ENCODE assay signal across 8 cellular contexts in the genomic region with DNA sequence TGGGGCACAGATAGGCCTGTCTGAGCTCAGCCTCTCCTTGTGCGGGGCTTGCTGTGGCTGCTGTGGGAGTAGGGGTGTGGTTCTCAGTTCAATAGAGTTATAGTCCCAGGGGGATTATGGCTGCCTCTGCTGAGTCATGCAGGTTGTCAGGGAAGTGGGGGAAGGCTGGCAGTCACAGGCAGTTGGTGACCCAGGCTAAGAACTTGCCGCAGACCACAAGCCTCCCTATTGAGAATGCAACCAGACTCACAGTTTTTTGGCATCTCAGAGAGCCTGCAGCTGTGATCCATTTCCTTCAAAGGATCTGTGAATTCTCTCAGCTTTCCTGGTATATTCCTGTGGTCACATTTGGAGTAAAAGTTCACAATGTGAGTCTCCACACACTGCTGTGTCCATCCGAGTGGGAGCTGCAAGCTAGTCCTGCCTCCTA.
DNase-seq lines count a peak whose midpoint lies in the region; ATAC-seq and FAIRE-seq lines count a peak whose summit lies in the region.

No MANE protein-coding gene starts in this region.

- peaks cover 19% of the 10 kb centered on the region for H3K4me1 Mint-ChIP-seq in T-helper 2 cell treated with Interferon-gamma antibody and Interleukin-4, amounts not matched to agents 5 μg/mL and 100 μg/mL, for 36 hours (ENCODE audit: low read depth)

- peaks cover 6% of the 10 kb centered on the region for H3K9me3 Mint-ChIP-seq in T-helper 2 cell treated with Interferon-gamma antibody and Interleukin-4, amounts not matched to agents 5 μg/mL and 100 μg/mL, for 36 hours

- H3K27me3 Mint-ChIP-seq in T-helper 2 cell treated with Interferon-gamma antibody and Interleukin-4, amounts not matched to agents 5 μg/mL and 100 μg/mL, for 36 hours (ENCODE audit: low read depth): peaks cover 2% of the 10 kb centered on the region

- peak; percentile 74 for FAIRE-seq in GM19239 (lab: Jason Lieb, UNC)

- no peak overlapping the region for H3K27ac Mint-ChIP-seq in T-helper 2 cell treated with Interferon-gamma antibody and Interleukin-4, amounts not matched to agents 5 μg/mL and 100 μg/mL, for 36 hours

- peak; percentile 97 for ATAC-seq in HG03432 (IDR thresholded peaks at IDR 0.05; ENCODE audit: unreplicated experiment)

- DNase-seq in AML-193 (lab: John Stamatoyannopoulos, UW) (peak; percentile 49 to 62), GM19239 (ENCODE audit: insufficient read length, low spot score) (no peak), myocyte (ENCODE audit: low read depth) (peak; percentile 94), COLO829 (ENCODE audit: low spot score) (no peak), SHP77 (lab: John Stamatoyannopoulos, UW) (no peak)
- DNase-seq in T-helper 2 cell treated with Interferon-gamma antibody and Interleukin-4, amounts not matched to agents 5 μg/mL and 100 μg/mL, for 36 hours (ENCODE audit: low spot score): peak; percentile 23
- no peak for DNase-seq in activated naive CD4-positive, alpha-beta T cell treated with Interleukin-2 at 50 U/mL for 16 hours

- no peaks in the 10 kb centered on the region for H3K36me3 Mint-ChIP-seq in T-helper 2 cell treated with Interferon-gamma antibody and Interleukin-4, amounts not matched to agents 5 μg/mL and 100 μg/mL, for 36 hours (ENCODE audit: low read depth)

- H3K4me3 Mint-ChIP-seq in T-helper 2 cell treated with Interferon-gamma antibody and Interleukin-4, amounts not matched to agents 5 μg/mL and 100 μg/mL, for 36 hours: no peak overlapping the region

Comparison
In these comparisons a context has a peak if more than half of its experiments do, and no peak if none do; other contexts are left out.
1. DNase-seq: peak in AML-193 (2 of 2), T-helper 2 cell treated with Interferon-gamma antibody and Interleukin-4, amounts not matched to agents 5 μg/mL and 100 μg/mL, for 36 hours (single experiment) and myocyte (single experiment); none in GM19239 (single experiment), COLO829 (single experiment), SHP77 (0 of 2) and activated naive CD4-positive, alpha-beta T cell treated with Interleukin-2 at 50 U/mL for 16 hours (single experiment).